Comparison of ENCODE assay signal across 9 cellular contexts in genomic region chr4:153438916-153439756, GRCh38. TPM values are rescaled to one million over a fixed set of nuclear protein-coding genes. Genes with fewer than 3 reads are reported as not detected.
DNase-seq lines count a peak whose midpoint lies in the region; ATAC-seq, FAIRE-seq and TF ChIP-seq lines count a peak whose summit lies in the region.
"Had no signal": no experiment of that assay in that cellular context is flagged by ENCODE, and none has a peak within 500 bp of the region (broad histone marks: within the 10 kb centered on the region; RNA-seq: fewer than 3 reads in every experiment).

No MANE protein-coding gene starts in this region.

- H3K14ac ChIP-seq in neuronal stem cell (ENCODE audit: low read length), result no peak overlapping the region

- no peak overlapping the region for H3K4me2 ChIP-seq in neuronal stem cell (ENCODE audit: insufficient read depth, low read length, poor library complexity, severe bottlenecking)

- H3K4me1 ChIP-seq in breast epithelium (no peaks in the 10 kb centered on the region), neuronal stem cell (ENCODE audit: control insufficient read depth in 2 of 2, insufficient read depth in 1 of 2, low read depth in 1 of 2, low read length in 2 of 2) (peaks cover 0 to 1% of the 10 kb centered on the region in 2 donors)

- H3K27ac Mint-ChIP-seq in activated naive CD4-positive, alpha-beta T cell treated with anti-CD3 and anti-CD28 coated beads, Interleukin-2, amount 50 U/mL, for 72 hours, result peak overlapping the region; percentile 89 to 91

- H3K9me3 Mint-ChIP-seq in activated naive CD4-positive, alpha-beta T cell treated with anti-CD3 and anti-CD28 coated beads, Interleukin-2, amount 50 U/mL, for 72 hours, result no peaks in the 10 kb centered on the region

- no peaks in the 10 kb centered on the region for H3K79me1 ChIP-seq in neuronal stem cell (ENCODE audit: low read depth, low read length)

- no peak overlapping the region for H4K91ac ChIP-seq in neuronal stem cell (ENCODE audit: low read depth, low read length, poor library complexity)

- H3K9me3 ChIP-seq in breast epithelium (no peaks in the 10 kb centered on the region), neuronal stem cell (replicated peaks in 1 of 2; ENCODE audit: control insufficient read depth in 2 of 2, insufficient read depth in 1 of 2, low read depth in 1 of 2, low read length in 2 of 2) (no peaks in the 10 kb centered on the region)

- H3K4ac ChIP-seq in neuronal stem cell (ENCODE audit: low read length), result no peak overlapping the region

- no peak for FAIRE-seq in frontal cortex (lab: Jason Lieb, UNC)
- FAIRE-seq: TTC549 had no signal

- peak; percentile 81 for ATAC-seq in HG03460 (IDR thresholded peaks at IDR 0.05; ENCODE audit: unreplicated experiment)
- ATAC-seq in activated naive CD4-positive, alpha-beta T cell treated with anti-CD3 and anti-CD28 coated beads, Interleukin-2, amount 50 U/mL, for 72 hours, result peak; percentile 62 to 82

- H2AFZ ChIP-seq in neuronal stem cell (ENCODE audit: low read length), result no peak overlapping the region

- no peak overlapping the region for H2AK5ac ChIP-seq in neuronal stem cell (ENCODE audit: low read depth, low read length)

- H3K27ac ChIP-seq in breast epithelium (no peak overlapping the region), neuronal stem cell (replicated peaks; ENCODE audit: low read length) (no peak overlapping the region)

- H3K27me3 ChIP-seq in breast epithelium, result no peaks in the 10 kb centered on the region
- no peaks in the 10 kb centered on the region for H3K27me3 ChIP-seq in neuronal stem cell (ENCODE audit: control insufficient read depth in 3 of 3, insufficient read depth in 3 of 3, low read depth in 1 of 3, low read length in 3 of 3)

- TF ChIP-seq POLR2A in breast epithelium (IDR thresholded peaks at IDR 0.05), result no peak

- H3K23ac ChIP-seq in neuronal stem cell (ENCODE audit: low read depth, low read length, poor library complexity), result no peak overlapping the region

- WGBS in neuronal stem cell (ENCODE audit: extremely low coverage in 2 of 2, insufficient read length in 2 of 2, insufficient replicate concordance in 1 of 2), 2 donors, result no CpG with 5 or more reads among the region's 13 CpGs

- no peak overlapping the region for H3K9ac ChIP-seq in neuronal stem cell (ENCODE audit: low read depth, low read length, poor library complexity)

- no peak overlapping the region for H3K18ac ChIP-seq in neuronal stem cell (ENCODE audit: low read length)

- H4K8ac ChIP-seq in neuronal stem cell (ENCODE audit: low read depth, low read length), result no peak overlapping the region

- no peak overlapping the region for H2BK120ac ChIP-seq in neuronal stem cell (ENCODE audit: low read depth, low read length)

- no peaks in the 10 kb centered on the region for H3K36me3 Mint-ChIP-seq in activated naive CD4-positive, alpha-beta T cell treated with anti-CD3 and anti-CD28 coated beads, Interleukin-2, amount 50 U/mL, for 72 hours

- H2BK5ac ChIP-seq in neuronal stem cell (ENCODE audit: low read length), result no peak overlapping the region

- H3K4me3 ChIP-seq in breast epithelium, result peak overlapping the region in 1 of 3 donors; percentile 36
- no peak overlapping the region for H3K4me3 ChIP-seq in neuronal stem cell (ENCODE audit: low read length in 2 of 2)

- no peak for TF ChIP-seq CTCF in breast epithelium (IDR thresholded peaks at IDR 0.05)

- DNase-seq in activated effector memory CD4-positive, alpha-beta T cell treated with anti-CD3 and anti-CD28 coated beads, Interleukin-2, amount 50 U/mL, for 16 hours, result peak; percentile 69
- DNase-seq in activated effector memory CD4-positive, alpha-beta T cell treated with Interleukin-2 at 50 U/mL for 16 hours, result no peak
- DNase-seq in activated naive CD4-positive, alpha-beta T cell treated with anti-CD3 and anti-CD28 coated beads, Interleukin-2, amount 50 U/mL, for 72 hours (ENCODE audit: low spot score in 2 of 2), result peak in 1 of 2 donors; percentile 25
- DNase-seq in stimulated activated CD8-positive, alpha-beta memory T cell treated with anti-CD3 and anti-CD28 coated beads, Interleukin-12 subunit alpha, Interleukin-12 subunit beta, amount 100 ng/mL, for 1 hour (ENCODE audit: low read depth), result peak; percentile 15
- DNase-seq in breast epithelium (ENCODE audit: low spot score in 2 of 2), result no peak
- DNase-seq in frontal cortex (ENCODE audit: low spot score in 2 of 2), result no peak
- DNase-seq in neuronal stem cell (ENCODE audit: low spot score), result no peak

- H3K36me3 ChIP-seq in breast epithelium (no peaks in the 10 kb centered on the region), neuronal stem cell (replicated peaks in 1 of 2; ENCODE audit: control insufficient read depth in 2 of 2, insufficient read depth in 2 of 2, low read length in 2 of 2) (no peaks in the 10 kb centered on the region)

- H2BK12ac ChIP-seq in neuronal stem cell (ENCODE audit: low read length), result no peak overlapping the region

- H2BK15ac ChIP-seq in neuronal stem cell (ENCODE audit: low read length), result no peak overlapping the region

- intact Hi-C loops in breast epithelium (cut with DNase I; ENCODE audit: low total_unique reads), result no loop called here

RNA-seq across cellular contexts. Expression of gene TMEM131L, which starts 27.0 kb away (rescaled TPM):
- 10 to 100 TPM; 44.8 to 47.7 TPM for total RNA-seq in activated naive CD4-positive, alpha-beta T cell treated with anti-CD3 and anti-CD28 coated beads, Interleukin-2, amount 50 U/mL, for 72 hours
- total RNA-seq in breast epithelium (10 to 100 TPM; 18.7 to 22.0 (median 19.5) TPM), frontal cortex (42.4 TPM)
- 10.3 TPM for polyA plus RNA-seq in neuronal stem cell (2013, experiment 1 of 2)
- polyA plus RNA-seq in neuronal stem cell (2013, experiment 2 of 2), result 10.2 TPM

Comparison
In these comparisons a context has a peak if more than half of its experiments do, and no peak if none do; other contexts are left out.
1. DNase-seq: peak in activated effector memory CD4-positive, alpha-beta T cell treated with anti-CD3 and anti-CD28 coated beads, Interleukin-2, amount 50 U/mL, for 16 hours (single experiment) and stimulated activated CD8-positive, alpha-beta memory T cell treated with anti-CD3 and anti-CD28 coated beads, Interleukin-12 subunit alpha, Interleukin-12 subunit beta, amount 100 ng/mL, for 1 hour (single experiment); none in activated effector memory CD4-positive, alpha-beta T cell treated with Interleukin-2 at 50 U/mL for 16 hours (single experiment), breast epithelium (0 of 2), frontal cortex (0 of 2) and neuronal stem cell (single experiment).